In the genomic region with DNA sequence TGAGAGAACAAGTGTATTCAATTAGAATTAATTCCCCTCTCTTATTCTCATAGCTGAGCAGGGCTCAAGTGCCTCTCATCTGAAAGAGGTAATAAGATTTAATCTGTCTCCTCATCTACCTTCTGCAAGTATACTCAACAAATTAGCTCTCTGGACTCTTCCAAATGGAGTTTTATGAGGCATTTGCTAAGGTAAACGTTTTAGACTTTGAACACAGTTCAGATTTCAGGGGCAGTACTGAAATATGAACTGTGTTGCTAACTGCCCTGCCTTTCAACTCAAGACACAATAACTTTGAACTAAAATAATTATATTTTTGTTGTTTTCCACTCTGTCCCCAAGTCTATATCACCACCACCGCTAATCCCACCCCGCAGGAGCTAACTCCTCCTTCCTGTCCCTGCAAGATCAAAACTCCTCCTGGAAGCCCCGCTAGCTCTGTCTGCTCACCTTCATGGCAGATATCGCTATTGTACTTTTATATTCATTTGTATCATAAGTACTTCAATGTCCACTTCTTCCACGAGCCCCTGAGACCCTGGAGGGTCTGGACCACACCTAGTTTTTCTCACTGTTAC, we compare ENCODE assay signal across 8 cellular contexts.
DNase-seq lines count a peak whose midpoint lies in the region; ATAC-seq and TF ChIP-seq lines count a peak whose summit lies in the region.
"Not testable (repeated sequence)": the region's sequence is repeated elsewhere in the genome, so short reads cannot be mapped to it uniquely, and the experiment has no call there.

No MANE protein-coding gene starts in this region.

- intact Hi-C loops in Calu3 (cut with micrococcal nuclease; ENCODE audit: unreplicated experiment) = not testable (repeated sequence)

- not testable (repeated sequence) for H3K4me1 ChIP-seq in mesenchymal stem cell (ENCODE audit: control insufficient read depth, insufficient read depth, low read depth, low read length); trophoblast cell (ENCODE audit: control insufficient read depth in 1 of 2, insufficient read depth in 2 of 2, low read length in 2 of 2); thoracic aorta (ENCODE audit: control insufficient read depth in 1 of 2, low read depth in 2 of 2)

- CTCF ChIA-PET in Calu3 (lab: Charles Lee) = interaction anchor here (1.3 kb wide), 1 partner anchor 13 kb away, joined by 5 read pairs; no protein-coding TSS in a partner anchor

- not testable (repeated sequence) for ATAC-seq in activated T-cell treated with anti-CD3 and anti-CD28 coated beads, Interleukin-2, amount 50 U/mL, for 72 hours (replicated peaks in 1 of 2); central memory CD8-positive, alpha-beta T cell (replicated peaks; ENCODE audit: extremely low read depth, poor library complexity, severe bottlenecking); thoracic aorta (ENCODE audit: insufficient number of reproducible peaks, low FRiP score, low read depth)

- H3K27ac ChIP-seq in mesenchymal stem cell (ENCODE audit: low read length, poor library complexity, severe bottlenecking); trophoblast cell (ENCODE audit: low read depth, low read length): not testable (repeated sequence)
- H3K27ac ChIP-seq in thoracic aorta = peak overlapping the region; percentile 69 to 86

- H4K91ac ChIP-seq in mesenchymal stem cell (ENCODE audit: low read length); trophoblast cell (ENCODE audit: low read depth, low read length): not testable (repeated sequence)

- not testable (repeated sequence) for H4K12ac ChIP-seq in trophoblast cell (ENCODE audit: low read depth, low read length)

- not testable (repeated sequence) for H3K18ac ChIP-seq in mesenchymal stem cell (ENCODE audit: low read depth in 1 of 2, low read length in 2 of 2); trophoblast cell (ENCODE audit: low read length)

- not testable (repeated sequence) for H4K8ac ChIP-seq in mesenchymal stem cell (ENCODE audit: low read length)
- peak overlapping the region; percentile 23 for H4K8ac ChIP-seq in trophoblast cell (ENCODE audit: low read depth, low read length)

- H3K27me3 ChIP-seq in mesenchymal stem cell (ENCODE audit: control insufficient read depth in 1 of 2, insufficient read depth in 1 of 2, low read length in 2 of 2); trophoblast cell (ENCODE audit: insufficient read depth, low read length); thoracic aorta (replicated peaks; ENCODE audit: insufficient read depth): not testable (repeated sequence)

- BruUV-seq in Calu3 (replicated peaks; lab: Mats Ljungman, UMichigan) = not testable (repeated sequence)

- H2BK15ac ChIP-seq in mesenchymal stem cell (ENCODE audit: low read depth, poor library complexity, severe bottlenecking) = not testable (repeated sequence)

- WGBS in mesenchymal stem cell = 45% methylated on average over 6 of the region's 6 CpGs
- WGBS in trophoblast cell (ENCODE audit: extremely low coverage, insufficient coverage, insufficient read length) = no CpG with 5 or more reads among the region's 6 CpGs

- H3K36me3 Mint-ChIP-seq in Calu3 (ENCODE audit: insufficient read depth, unreplicated experiment); activated T-cell treated with anti-CD3 and anti-CD28 coated beads, Interleukin-2, amount 50 U/mL, for 72 hours (ENCODE audit: insufficient read depth in 2 of 2); central memory CD8-positive, alpha-beta T cell (ENCODE audit: insufficient read depth); glutamatergic neuron (ENCODE audit: unreplicated experiment): not testable (repeated sequence)

- H3K9ac ChIP-seq in mesenchymal stem cell (ENCODE audit: low read length) = peak overlapping the region; percentile 85
- H3K9ac ChIP-seq in trophoblast cell (ENCODE audit: low read length) = not testable (repeated sequence)

- H3K14ac ChIP-seq in mesenchymal stem cell (ENCODE audit: low read length in 2 of 2); trophoblast cell (ENCODE audit: low read length): not testable (repeated sequence)

- not testable (repeated sequence) for TF ChIP-seq CTCF in Calu3 (IDR thresholded peaks at IDR 0.05; ENCODE audit: unreplicated experiment); glutamatergic neuron (IDR thresholded peaks at IDR 0.05; ENCODE audit: partially characterized antibody, unreplicated experiment); thoracic aorta (IDR thresholded peaks at IDR 0.05)

- not testable (repeated sequence) for H3K9me3 Mint-ChIP-seq in Calu3 (ENCODE audit: low read depth, unreplicated experiment); activated T-cell treated with anti-CD3 and anti-CD28 coated beads, Interleukin-2, amount 50 U/mL, for 72 hours; central memory CD8-positive, alpha-beta T cell; glutamatergic neuron (ENCODE audit: unreplicated experiment)

- not testable (repeated sequence) for H2BK120ac ChIP-seq in mesenchymal stem cell (ENCODE audit: low read depth, low read length); trophoblast cell (ENCODE audit: insufficient read depth, low read length, poor library complexity)

- H3K4ac ChIP-seq in mesenchymal stem cell (ENCODE audit: low read depth in 1 of 2, low read length in 2 of 2); trophoblast cell (ENCODE audit: low read depth, low read length): not testable (repeated sequence)

- not testable (repeated sequence) for H3K23ac ChIP-seq in mesenchymal stem cell (ENCODE audit: low read length in 2 of 2); trophoblast cell (ENCODE audit: low read length)

- not testable (repeated sequence) for H2AK5ac ChIP-seq in mesenchymal stem cell (ENCODE audit: low read length, severe bottlenecking); trophoblast cell (ENCODE audit: low read length)

- not testable (repeated sequence) for H3K79me1 ChIP-seq in mesenchymal stem cell (replicated peaks; ENCODE audit: low read length, poor library complexity, severe bottlenecking); trophoblast cell (ENCODE audit: low read length)

- not testable (repeated sequence) for H3K27me3 Mint-ChIP-seq in Calu3 (ENCODE audit: unreplicated experiment); activated T-cell treated with anti-CD3 and anti-CD28 coated beads, Interleukin-2, amount 50 U/mL, for 72 hours (ENCODE audit: low read depth); central memory CD8-positive, alpha-beta T cell; glutamatergic neuron (ENCODE audit: unreplicated experiment)

- not testable (repeated sequence) for H3K9me3 ChIP-seq in mesenchymal stem cell (ENCODE audit: control insufficient read depth, low read length); trophoblast cell (ENCODE audit: insufficient read depth, low read depth, low read length); thoracic aorta

- H3K4me3 ChIP-seq in mesenchymal stem cell (ENCODE audit: insufficient read depth in 1 of 2, low read depth in 1 of 2, low read length in 2 of 2) (peak overlapping the region; percentile 56 to 79), trophoblast cell (ENCODE audit: low read depth, low read length) (peak overlapping the region; percentile 74), thoracic aorta (peak overlapping the region; percentile 87)

- H3K4me2 ChIP-seq in mesenchymal stem cell (ENCODE audit: low read length, poor library complexity, severe bottlenecking) (peak overlapping the region; percentile 50), trophoblast cell (ENCODE audit: low read length) (peak overlapping the region; percentile 84)

- H3K79me2 ChIP-seq in trophoblast cell (ENCODE audit: control insufficient read depth, insufficient read depth, low read length, poor library complexity) = not testable (repeated sequence)

- peak overlapping the region; percentile 62 for H3K4me3 Mint-ChIP-seq in Calu3 (ENCODE audit: low read depth, unreplicated experiment)
- peak overlapping the region; percentile 74 to 86 for H3K4me3 Mint-ChIP-seq in activated T-cell treated with anti-CD3 and anti-CD28 coated beads, Interleukin-2, amount 50 U/mL, for 72 hours
- H3K4me3 Mint-ChIP-seq in central memory CD8-positive, alpha-beta T cell = peak overlapping the region; percentile 81
- peak overlapping the region; percentile 59 for H3K4me3 Mint-ChIP-seq in glutamatergic neuron (ENCODE audit: unreplicated experiment)

- H2BK5ac ChIP-seq in mesenchymal stem cell (ENCODE audit: low read depth, low read length, poor library complexity, severe bottlenecking); trophoblast cell (ENCODE audit: low read depth, low read length, poor library complexity): not testable (repeated sequence)

- not testable (repeated sequence) for H3K36me3 ChIP-seq in mesenchymal stem cell (ENCODE audit: control insufficient read depth in 1 of 2, insufficient read depth in 2 of 2, low read depth in 1 of 2, low read length in 2 of 2); trophoblast cell (ENCODE audit: control insufficient read depth in 1 of 2, insufficient read depth in 2 of 2, low read length in 2 of 2); thoracic aorta

- not testable (repeated sequence) for H2BK12ac ChIP-seq in mesenchymal stem cell (ENCODE audit: low read length in 2 of 2); trophoblast cell (ENCODE audit: low read length)

- DNase-seq in Calu3; activated T-cell treated with anti-CD3 and anti-CD28 coated beads, Interleukin-2, amount 50 U/mL, for 72 hours; central memory CD8-positive, alpha-beta T cell (ENCODE audit: low spot score in 2 of 2); glutamatergic neuron; mesenchymal stem cell; trophoblast cell; thoracic aorta (ENCODE audit: low spot score): not testable (repeated sequence)
- DNase-seq in NCI-H1694 treated with DMSO at 0.1 percent for 48 hours (lab: John Stamatoyannopoulos, UW) = peak; percentile 10

- not testable (repeated sequence) for H3K27ac Mint-ChIP-seq in Calu3 (ENCODE audit: unreplicated experiment); activated T-cell treated with anti-CD3 and anti-CD28 coated beads, Interleukin-2, amount 50 U/mL, for 72 hours; glutamatergic neuron (ENCODE audit: unreplicated experiment)
- H3K27ac Mint-ChIP-seq in central memory CD8-positive, alpha-beta T cell (ENCODE audit: low read depth) = peak overlapping the region; percentile 84

- H2AFZ ChIP-seq in mesenchymal stem cell (ENCODE audit: low read depth, low read length) = not testable (repeated sequence)
- H2AFZ ChIP-seq in trophoblast cell (ENCODE audit: insufficient read depth, low read length, poor library complexity) = peak overlapping the region; percentile 12

- H3K4me1 Mint-ChIP-seq in Calu3 (ENCODE audit: low read depth, unreplicated experiment) = not testable (repeated sequence)
- peaks cover 26% of the 10 kb centered on the region for H3K4me1 Mint-ChIP-seq in activated T-cell treated with anti-CD3 and anti-CD28 coated beads, Interleukin-2, amount 50 U/mL, for 72 hours (ENCODE audit: low read depth)
- peaks cover 13% of the 10 kb centered on the region for H3K4me1 Mint-ChIP-seq in central memory CD8-positive, alpha-beta T cell
- H3K4me1 Mint-ChIP-seq in glutamatergic neuron (ENCODE audit: low read depth, unreplicated experiment) = peaks cover 15% of the 10 kb centered on the region
